11 cellular contexts compared by ENCODE assay signal in the genomic region with DNA sequence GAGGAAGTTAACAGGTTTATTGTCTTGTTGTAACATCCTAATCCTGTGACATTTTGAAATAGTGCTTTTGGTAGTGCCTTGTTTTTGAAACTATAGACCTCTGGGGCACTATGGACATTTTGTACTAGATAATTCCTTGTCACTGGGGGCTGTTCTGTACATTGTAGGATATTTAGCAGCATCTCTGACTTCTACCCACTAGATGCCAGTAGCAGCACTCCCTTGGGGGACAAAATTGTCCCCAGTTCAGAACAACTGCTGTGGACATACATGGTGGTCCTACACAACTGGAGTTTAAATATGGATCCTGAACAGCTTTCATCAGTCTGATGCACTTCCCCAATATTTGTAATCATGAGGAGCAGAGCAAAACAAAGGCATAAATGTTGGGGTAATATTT.
DNase-seq lines count a peak whose midpoint lies in the region; FAIRE-seq and TF ChIP-seq lines count a peak whose summit lies in the region.
"Had no signal": no experiment of that assay in that cellular context is flagged by ENCODE, and none has a peak within 500 bp of the region (broad histone marks: within the 10 kb centered on the region; RNA-seq: fewer than 3 reads in every experiment).

No MANE protein-coding gene starts in this region.

- H3K4me2 ChIP-seq in mesendoderm (ENCODE audit: low read length), result no peak overlapping the region

- no peak for FAIRE-seq in small intestine (lab: Jason Lieb, UNC)

- TF ChIP-seq CTCF in cardiac fibroblast (IDR thresholded peaks at IDR 0.05; ENCODE audit: low read depth, low read length) (no peak), RWPE1 (conservative IDR thresholded peaks at IDR 0.05; ENCODE audit: low read depth) (no peak)

- CTCF ChIA-PET in RWPE1 (lab: Yijun Ruan, JAX), result no interaction called here

- no peak overlapping the region for H3K56ac ChIP-seq in mesendoderm (ENCODE audit: low read length)

- no peak overlapping the region for H3K4ac ChIP-seq in mesendoderm (ENCODE audit: low read depth, low read length)

- H3K27me3 ChIP-seq in mesendoderm (ENCODE audit: insufficient read depth, low read length, poor library complexity) (no peaks in the 10 kb centered on the region), small intestine (ENCODE audit: control insufficient read depth in 2 of 2, insufficient read depth in 2 of 2, low read length in 2 of 2) (no peaks in the 10 kb centered on the region)
- H3K27me3 ChIP-seq: vagina had no signal

- no peak overlapping the region for H4K8ac ChIP-seq in mesendoderm (ENCODE audit: low read depth, low read length)

- H3K9ac ChIP-seq in mesendoderm (ENCODE audit: low read length), result no peak overlapping the region

- H2BK5ac ChIP-seq in mesendoderm (ENCODE audit: low read length), result no peak overlapping the region

- no peak overlapping the region for H2BK15ac ChIP-seq in mesendoderm (replicated peaks; ENCODE audit: low read depth)

- H3K36me3 ChIP-seq in mesendoderm (ENCODE audit: control insufficient read depth, insufficient read depth, low read length) (no peaks in the 10 kb centered on the region), small intestine (ENCODE audit: control insufficient read depth in 2 of 2, insufficient read depth in 2 of 2, low read length in 2 of 2) (no peaks in the 10 kb centered on the region)
- H3K36me3 ChIP-seq: vagina had no signal

- POLR2A ChIA-PET in RWPE1 (lab: Yijun Ruan, JAX; ENCODE audit: low non-redundant PET), result no interaction called here

- H3K79me2 ChIP-seq in mesendoderm (ENCODE audit: control insufficient read depth, insufficient read depth, low read length), result no peaks in the 10 kb centered on the region

- no peak overlapping the region for H3K18ac ChIP-seq in mesendoderm (ENCODE audit: low read length)

- no peak overlapping the region for H3K4me3 ChIP-seq in cardiac fibroblast (replicated peaks in 1 of 2; ENCODE audit: low read depth in 2 of 2, low read length in 2 of 2)
- H3K4me3 ChIP-seq in mesendoderm (ENCODE audit: low read length), result no peak overlapping the region
- H3K4me3 ChIP-seq in small intestine (ENCODE audit: low read depth in 1 of 2, low read length in 2 of 2), result no peak overlapping the region
- H3K4me3 ChIP-seq: vagina had no signal

- no peak overlapping the region for H3K27ac ChIP-seq in mesendoderm (ENCODE audit: low read depth, low read length)
- no peak overlapping the region for H3K27ac ChIP-seq in small intestine (ENCODE audit: low read depth in 1 of 2, low read length in 1 of 2)
- no peak overlapping the region for H3K27ac ChIP-seq in RWPE1
- H3K27ac ChIP-seq: vagina had no signal

- H3K23ac ChIP-seq in mesendoderm (ENCODE audit: low read length), result no peak overlapping the region

- H3K9me3 ChIP-seq in small intestine (ENCODE audit: control insufficient read depth, low read depth), result no peaks in the 10 kb centered on the region
- H3K9me3 ChIP-seq: vagina had no signal

- H4K5ac ChIP-seq in mesendoderm (ENCODE audit: low read length), result no peak overlapping the region

- H3K79me1 ChIP-seq in mesendoderm (ENCODE audit: low read length), result no peaks in the 10 kb centered on the region

- peaks cover 3% of the 10 kb centered on the region for H3K4me1 ChIP-seq in mesendoderm (ENCODE audit: control insufficient read depth, low read depth, low read length)
- H3K4me1 ChIP-seq in small intestine (ENCODE audit: control insufficient read depth in 2 of 2, insufficient read depth in 1 of 2, low read depth in 1 of 2, low read length in 1 of 2), result no peaks in the 10 kb centered on the region

- no peak overlapping the region for H2BK120ac ChIP-seq in mesendoderm (ENCODE audit: low read depth, low read length)

- DNase-seq in GDM1 (lab: John Stamatoyannopoulos, UW) (peak; percentile 20), NCI-H1092 (lab: John Stamatoyannopoulos, UW) (peak; percentile 46), cardiac fibroblast (ENCODE audit: low read depth in 2 of 2) (peak; percentile 43 to 45), mesendoderm (peak; percentile 36), small intestine (no peak), NCI-H1048 (lab: John Stamatoyannopoulos, UW) (no peak), RWPE1 (ENCODE audit: low spot score) (no peak), NCI-H1105 treated with DMSO at 0.1 percent for 48 hours (lab: John Stamatoyannopoulos, UW) (no peak)
- DNase-seq: DMS79, nucleus accumbens had no signal

- no peak overlapping the region for H2AK5ac ChIP-seq in mesendoderm (ENCODE audit: low read length)

Comparison
In these comparisons a context has a peak if more than half of its experiments do, and no peak if none do; other contexts are left out.
1. DNase-seq: peak in GDM1 (single experiment), NCI-H1092 (single experiment), cardiac fibroblast (2 of 2) and mesendoderm (single experiment); none in small intestine (single experiment), NCI-H1048 (single experiment), RWPE1 (single experiment) and NCI-H1105 treated with DMSO at 0.1 percent for 48 hours (single experiment).